1 cellular context compared by ENCODE assay signal in the genomic region with DNA sequence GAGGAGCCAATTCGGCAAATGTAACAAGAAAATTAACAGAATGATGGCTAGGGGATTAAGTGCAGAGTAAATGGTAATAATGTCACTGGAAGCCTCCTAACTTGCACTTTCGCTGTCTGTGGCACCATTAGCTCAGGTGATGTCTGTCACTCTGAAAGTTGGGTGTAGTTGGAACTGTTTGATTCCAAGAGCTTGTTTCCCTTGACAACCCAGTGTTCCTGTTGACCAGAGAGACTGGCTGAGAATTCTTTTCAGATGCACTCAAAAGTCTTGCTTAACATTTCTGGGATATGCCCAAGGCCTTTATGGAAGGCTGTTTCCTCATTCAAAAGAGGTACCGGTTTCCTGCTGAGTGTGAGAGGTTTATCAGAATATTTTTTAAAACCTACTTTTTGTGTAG.
TF ChIP-seq lines count a peak whose summit lies in the region.

No MANE protein-coding gene starts in this region.

TF ChIP-seq in HepG2, 621 proteins besides CTCF, POLR2A, EP300 and RAD21:
- TF ChIP-seq, protein P1, sequence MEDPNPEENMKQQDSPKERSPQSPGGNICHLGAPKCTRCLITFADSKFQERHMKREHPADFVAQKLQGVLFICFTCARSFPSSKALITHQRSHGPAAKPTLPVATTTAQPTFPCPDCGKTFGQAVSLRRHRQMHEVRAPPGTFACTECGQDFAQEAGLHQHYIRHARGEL (CRISPR knock-in tag; IDR thresholded peaks at IDR 0.05), result no peak
- TF ChIP-seq ZNF83 (CRISPR knock-in tag; IDR thresholded peaks at IDR 0.05; ENCODE audit: borderline replicate concordance), result no peak
- TF ChIP-seq, protein P2, sequence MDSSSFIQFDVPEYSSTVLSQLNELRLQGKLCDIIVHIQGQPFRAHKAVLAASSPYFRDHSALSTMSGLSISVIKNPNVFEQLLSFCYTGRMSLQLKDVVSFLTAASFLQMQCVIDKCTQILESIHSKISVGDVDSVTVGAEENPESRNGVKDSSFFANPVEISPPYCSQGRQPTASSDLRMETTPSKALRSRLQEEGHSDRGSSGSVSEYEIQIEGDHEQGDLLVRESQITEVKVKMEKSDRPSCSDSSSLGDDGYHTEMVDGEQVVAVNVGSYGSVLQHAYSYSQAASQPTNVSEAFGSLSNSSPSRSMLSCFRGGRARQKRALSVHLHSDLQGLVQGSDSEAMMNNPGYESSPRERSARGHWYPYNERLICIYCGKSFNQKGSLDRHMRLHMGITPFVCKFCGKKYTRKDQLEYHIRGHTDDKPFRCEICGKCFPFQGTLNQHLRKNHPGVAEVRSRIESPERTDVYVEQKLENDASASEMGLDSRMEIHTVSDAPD (CRISPR knock-in tag; IDR thresholded peaks at IDR 0.05), result no peak
- TF ChIP-seq, protein P3, sequence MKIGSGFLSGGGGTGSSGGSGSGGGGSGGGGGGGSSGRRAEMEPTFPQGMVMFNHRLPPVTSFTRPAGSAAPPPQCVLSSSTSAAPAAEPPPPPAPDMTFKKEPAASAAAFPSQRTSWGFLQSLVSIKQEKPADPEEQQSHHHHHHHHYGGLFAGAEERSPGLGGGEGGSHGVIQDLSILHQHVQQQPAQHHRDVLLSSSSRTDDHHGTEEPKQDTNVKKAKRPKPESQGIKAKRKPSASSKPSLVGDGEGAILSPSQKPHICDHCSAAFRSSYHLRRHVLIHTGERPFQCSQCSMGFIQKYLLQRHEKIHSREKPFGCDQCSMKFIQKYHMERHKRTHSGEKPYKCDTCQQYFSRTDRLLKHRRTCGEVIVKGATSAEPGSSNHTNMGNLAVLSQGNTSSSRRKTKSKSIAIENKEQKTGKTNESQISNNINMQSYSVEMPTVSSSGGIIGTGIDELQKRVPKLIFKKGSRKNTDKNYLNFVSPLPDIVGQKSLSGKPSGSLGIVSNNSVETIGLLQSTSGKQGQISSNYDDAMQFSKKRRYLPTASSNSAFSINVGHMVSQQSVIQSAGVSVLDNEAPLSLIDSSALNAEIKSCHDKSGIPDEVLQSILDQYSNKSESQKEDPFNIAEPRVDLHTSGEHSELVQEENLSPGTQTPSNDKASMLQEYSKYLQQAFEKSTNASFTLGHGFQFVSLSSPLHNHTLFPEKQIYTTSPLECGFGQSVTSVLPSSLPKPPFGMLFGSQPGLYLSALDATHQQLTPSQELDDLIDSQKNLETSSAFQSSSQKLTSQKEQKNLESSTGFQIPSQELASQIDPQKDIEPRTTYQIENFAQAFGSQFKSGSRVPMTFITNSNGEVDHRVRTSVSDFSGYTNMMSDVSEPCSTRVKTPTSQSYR (CRISPR knock-in tag; IDR thresholded peaks at IDR 0.05; ENCODE audit: borderline replicate concordance), result no peak
- no peak for TF ChIP-seq KAT7 (CRISPR knock-in tag; IDR thresholded peaks at IDR 0.05; ENCODE audit: borderline replicate concordance)
- no peak for TF ChIP-seq PCBP2 (optimal IDR thresholded peaks at IDR 0.05; ENCODE audit: low read depth, low read length, poor library complexity, severe bottlenecking)
- no peak for TF ChIP-seq ISL2 (CRISPR knock-in tag; IDR thresholded peaks at IDR 0.05)
- no peak for TF ChIP-seq HOXA5 (CRISPR knock-in tag; IDR thresholded peaks at IDR 0.05)
- TF ChIP-seq, protein P4, sequence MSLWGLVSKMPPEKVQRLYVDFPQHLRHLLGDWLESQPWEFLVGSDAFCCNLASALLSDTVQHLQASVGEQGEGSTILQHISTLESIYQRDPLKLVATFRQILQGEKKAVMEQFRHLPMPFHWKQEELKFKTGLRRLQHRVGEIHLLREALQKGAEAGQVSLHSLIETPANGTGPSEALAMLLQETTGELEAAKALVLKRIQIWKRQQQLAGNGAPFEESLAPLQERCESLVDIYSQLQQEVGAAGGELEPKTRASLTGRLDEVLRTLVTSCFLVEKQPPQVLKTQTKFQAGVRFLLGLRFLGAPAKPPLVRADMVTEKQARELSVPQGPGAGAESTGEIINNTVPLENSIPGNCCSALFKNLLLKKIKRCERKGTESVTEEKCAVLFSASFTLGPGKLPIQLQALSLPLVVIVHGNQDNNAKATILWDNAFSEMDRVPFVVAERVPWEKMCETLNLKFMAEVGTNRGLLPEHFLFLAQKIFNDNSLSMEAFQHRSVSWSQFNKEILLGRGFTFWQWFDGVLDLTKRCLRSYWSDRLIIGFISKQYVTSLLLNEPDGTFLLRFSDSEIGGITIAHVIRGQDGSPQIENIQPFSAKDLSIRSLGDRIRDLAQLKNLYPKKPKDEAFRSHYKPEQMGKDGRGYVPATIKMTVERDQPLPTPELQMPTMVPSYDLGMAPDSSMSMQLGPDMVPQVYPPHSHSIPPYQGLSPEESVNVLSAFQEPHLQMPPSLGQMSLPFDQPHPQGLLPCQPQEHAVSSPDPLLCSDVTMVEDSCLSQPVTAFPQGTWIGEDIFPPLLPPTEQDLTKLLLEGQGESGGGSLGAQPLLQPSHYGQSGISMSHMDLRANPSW (CRISPR knock-in tag; IDR thresholded peaks at IDR 0.05; ENCODE audit: borderline replicate concordance), result no peak
- TF ChIP-seq TSC22D2 (CRISPR knock-in tag; IDR thresholded peaks at IDR 0.05; ENCODE audit: borderline replicate concordance), result no peak
- TF ChIP-seq PLRG1 (conservative IDR thresholded peaks at IDR 0.05), result no peak
- TF ChIP-seq TBX2 (CRISPR knock-in tag; IDR thresholded peaks at IDR 0.05; ENCODE audit: borderline replicate concordance), result no peak
- TF ChIP-seq ZMAT3 (CRISPR knock-in tag; conservative IDR thresholded peaks at IDR 0.05), result no peak
- TF ChIP-seq, protein P5, sequence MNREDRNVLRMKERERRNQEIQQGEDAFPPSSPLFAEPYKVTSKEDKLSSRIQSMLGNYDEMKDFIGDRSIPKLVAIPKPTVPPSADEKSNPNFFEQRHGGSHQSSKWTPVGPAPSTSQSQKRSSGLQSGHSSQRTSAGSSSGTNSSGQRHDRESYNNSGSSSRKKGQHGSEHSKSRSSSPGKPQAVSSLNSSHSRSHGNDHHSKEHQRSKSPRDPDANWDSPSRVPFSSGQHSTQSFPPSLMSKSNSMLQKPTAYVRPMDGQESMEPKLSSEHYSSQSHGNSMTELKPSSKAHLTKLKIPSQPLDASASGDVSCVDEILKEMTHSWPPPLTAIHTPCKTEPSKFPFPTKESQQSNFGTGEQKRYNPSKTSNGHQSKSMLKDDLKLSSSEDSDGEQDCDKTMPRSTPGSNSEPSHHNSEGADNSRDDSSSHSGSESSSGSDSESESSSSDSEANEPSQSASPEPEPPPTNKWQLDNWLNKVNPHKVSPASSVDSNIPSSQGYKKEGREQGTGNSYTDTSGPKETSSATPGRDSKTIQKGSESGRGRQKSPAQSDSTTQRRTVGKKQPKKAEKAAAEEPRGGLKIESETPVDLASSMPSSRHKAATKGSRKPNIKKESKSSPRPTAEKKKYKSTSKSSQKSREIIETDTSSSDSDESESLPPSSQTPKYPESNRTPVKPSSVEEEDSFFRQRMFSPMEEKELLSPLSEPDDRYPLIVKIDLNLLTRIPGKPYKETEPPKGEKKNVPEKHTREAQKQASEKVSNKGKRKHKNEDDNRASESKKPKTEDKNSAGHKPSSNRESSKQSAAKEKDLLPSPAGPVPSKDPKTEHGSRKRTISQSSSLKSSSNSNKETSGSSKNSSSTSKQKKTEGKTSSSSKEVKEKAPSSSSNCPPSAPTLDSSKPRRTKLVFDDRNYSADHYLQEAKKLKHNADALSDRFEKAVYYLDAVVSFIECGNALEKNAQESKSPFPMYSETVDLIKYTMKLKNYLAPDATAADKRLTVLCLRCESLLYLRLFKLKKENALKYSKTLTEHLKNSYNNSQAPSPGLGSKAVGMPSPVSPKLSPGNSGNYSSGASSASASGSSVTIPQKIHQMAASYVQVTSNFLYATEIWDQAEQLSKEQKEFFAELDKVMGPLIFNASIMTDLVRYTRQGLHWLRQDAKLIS (CRISPR knock-in tag; IDR thresholded peaks at IDR 0.05), result no peak
- TF ChIP-seq BCL6 (CRISPR knock-in tag; IDR thresholded peaks at IDR 0.05), result no peak
- TF ChIP-seq, protein P6, sequence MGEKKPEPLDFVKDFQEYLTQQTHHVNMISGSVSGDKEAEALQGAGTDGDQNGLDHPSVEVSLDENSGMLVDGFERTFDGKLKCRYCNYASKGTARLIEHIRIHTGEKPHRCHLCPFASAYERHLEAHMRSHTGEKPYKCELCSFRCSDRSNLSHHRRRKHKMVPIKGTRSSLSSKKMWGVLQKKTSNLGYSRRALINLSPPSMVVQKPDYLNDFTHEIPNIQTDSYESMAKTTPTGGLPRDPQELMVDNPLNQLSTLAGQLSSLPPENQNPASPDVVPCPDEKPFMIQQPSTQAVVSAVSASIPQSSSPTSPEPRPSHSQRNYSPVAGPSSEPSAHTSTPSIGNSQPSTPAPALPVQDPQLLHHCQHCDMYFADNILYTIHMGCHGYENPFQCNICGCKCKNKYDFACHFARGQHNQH (CRISPR knock-in tag; IDR thresholded peaks at IDR 0.05), result no peak
- no peak for TF ChIP-seq KLF9 (CRISPR knock-in tag; IDR thresholded peaks at IDR 0.05; ENCODE audit: low read depth)
- TF ChIP-seq ZNF615 (CRISPR knock-in tag; IDR thresholded peaks at IDR 0.05; ENCODE audit: borderline replicate concordance), result no peak
